Comparison of ENCODE assay signal across 10 cellular contexts in genomic region chr12:52171950-52172512, GRCh38. TPM values are rescaled to one million over a fixed set of nuclear protein-coding genes. Genes with fewer than 3 reads are reported as not detected.
DNase-seq lines count a peak whose midpoint lies in the region; ATAC-seq, FAIRE-seq and TF ChIP-seq lines count a peak whose summit lies in the region.
"Had no signal": no experiment of that assay in that cellular context is flagged by ENCODE, and none has a peak within 500 bp of the region (broad histone marks: within the 10 kb centered on the region; RNA-seq: fewer than 3 reads in every experiment).

No MANE protein-coding gene starts in this region.

- H3K4me3 Mint-ChIP-seq in activated CD4-positive, alpha-beta T cell treated with anti-CD3 and anti-CD28 coated beads, Interleukin-2, amount 10 ng/mL, durations not matched to agents 7 days and 5 days, result no peak overlapping the region

- H3K27ac ChIP-seq in coronary artery, result no peak overlapping the region
- no peak overlapping the region for H3K27ac ChIP-seq in small intestine (ENCODE audit: low read depth in 1 of 2, low read length in 1 of 2)
- no peak overlapping the region for H3K27ac ChIP-seq in esophagus muscularis mucosa (replicated peaks in 1 of 4)

- peak; percentile 13 for TF ChIP-seq CTCF in coronary artery (IDR thresholded peaks at IDR 0.05)
- TF ChIP-seq CTCF in esophagus muscularis mucosa (IDR thresholded peaks at IDR 0.05), result peak in 1 of 3 experiments; percentile 25

- no peaks in the 10 kb centered on the region for H3K9me3 Mint-ChIP-seq in activated CD4-positive, alpha-beta T cell treated with anti-CD3 and anti-CD28 coated beads, Interleukin-2, amount 10 ng/mL, durations not matched to agents 7 days and 5 days

- WGBS in small intestine, 3 donors, result 43 to 69% (median 54%) methylated on average over 10 of the region's 10 CpGs
- WGBS in esophagus muscularis mucosa, result 70% methylated on average over 8 of the region's 10 CpGs

- no peaks in the 10 kb centered on the region for H3K27me3 Mint-ChIP-seq in activated CD4-positive, alpha-beta T cell treated with anti-CD3 and anti-CD28 coated beads, Interleukin-2, amount 10 ng/mL, durations not matched to agents 7 days and 5 days

- no peak for ATAC-seq in GM18519 (IDR thresholded peaks at IDR 0.05; ENCODE audit: low FRiP score, unreplicated experiment)

- peak; percentile 37 for DNase-seq in activated CD4-positive, alpha-beta T cell treated with anti-CD3 and anti-CD28 coated beads, Interleukin-2, amount 10 ng/mL, durations not matched to agents 7 days and 5 days
- DNase-seq in activated CD4-positive, alpha-beta T cell treated with anti-CD3 and anti-CD28 coated beads, Interleukin-2, amount 50 U/mL, for 1 hour, result no peak
- peak; percentile 67 for DNase-seq in NCI-H2196 (lab: John Stamatoyannopoulos, UW; ENCODE audit: unreplicated experiment)
- DNase-seq in coronary artery (ENCODE audit: low spot score), result no peak
- DNase-seq in small intestine, result peak; percentile 57
- DNase-seq in GM19240 (ENCODE audit: insufficient read length, low spot score), result no peak
- DNase-seq in esophagus muscularis mucosa (ENCODE audit: extremely low spot score), result no peak
- DNase-seq: GF-D8; stimulated activated CD4-positive, alpha-beta T cell treated with anti-CD3 and anti-CD28 coated beads, Interleukin-4, amount 100 ng/mL, for 4 hours had no signal

- intact Hi-C loops in esophagus muscularis mucosa (cut with DNase I), result no loop called here

- no peaks in the 10 kb centered on the region for H3K27me3 ChIP-seq in small intestine (ENCODE audit: control insufficient read depth in 2 of 2, insufficient read depth in 2 of 2, low read length in 2 of 2)
- H3K27me3 ChIP-seq in esophagus muscularis mucosa, result no peaks in the 10 kb centered on the region

- no peaks in the 10 kb centered on the region for H3K36me3 Mint-ChIP-seq in activated CD4-positive, alpha-beta T cell treated with anti-CD3 and anti-CD28 coated beads, Interleukin-2, amount 10 ng/mL, durations not matched to agents 7 days and 5 days (ENCODE audit: low read depth)

- H3K9me3 ChIP-seq in small intestine (ENCODE audit: control insufficient read depth, low read depth) (no peaks in the 10 kb centered on the region), esophagus muscularis mucosa (no peaks in the 10 kb centered on the region)

- TF ChIP-seq EP300 in esophagus muscularis mucosa (IDR thresholded peaks at IDR 0.05), result no peak

- H3K27ac Mint-ChIP-seq in activated CD4-positive, alpha-beta T cell treated with anti-CD3 and anti-CD28 coated beads, Interleukin-2, amount 10 ng/mL, durations not matched to agents 7 days and 5 days, result no peak overlapping the region

- peaks cover 3% of the 10 kb centered on the region for H3K4me1 Mint-ChIP-seq in activated CD4-positive, alpha-beta T cell treated with anti-CD3 and anti-CD28 coated beads, Interleukin-2, amount 10 ng/mL, durations not matched to agents 7 days and 5 days

- no peaks in the 10 kb centered on the region for H3K36me3 ChIP-seq in small intestine (ENCODE audit: control insufficient read depth in 2 of 2, insufficient read depth in 2 of 2, low read length in 2 of 2)
- H3K36me3 ChIP-seq in esophagus muscularis mucosa, result no peaks in the 10 kb centered on the region

- no peak for FAIRE-seq in small intestine (lab: Jason Lieb, UNC)

- POLR2A ChIA-PET in activated CD4-positive, alpha-beta T cell treated with anti-CD3 and anti-CD28 coated beads, Interleukin-2, amount 10 ng/mL, durations not matched to agents 7 days and 5 days (lab: Charles Lee), result no interaction called here

- H3K4me1 ChIP-seq in small intestine (ENCODE audit: control insufficient read depth in 2 of 2, insufficient read depth in 1 of 2, low read depth in 1 of 2, low read length in 1 of 2), result no peaks in the 10 kb centered on the region
- H3K4me1 ChIP-seq in esophagus muscularis mucosa, result peaks cover 5 to 13% (median 12%) of the 10 kb centered on the region in 4 donors

- TF ChIP-seq POLR2A in esophagus muscularis mucosa (IDR thresholded peaks at IDR 0.05; ENCODE audit: low read depth), result no peak

- H3K4me3 ChIP-seq in coronary artery (no peak overlapping the region), small intestine (ENCODE audit: low read depth in 1 of 2, low read length in 2 of 2) (no peak overlapping the region), esophagus muscularis mucosa (no peak overlapping the region)

- CTCF ChIA-PET in activated CD4-positive, alpha-beta T cell treated with anti-CD3 and anti-CD28 coated beads, Interleukin-2, amount 10 ng/mL, durations not matched to agents 7 days and 5 days (lab: Charles Lee), result interaction anchor here (1.6 kb wide), 1 partner anchor 41 kb away, joined by 5 read pairs; no protein-coding TSS in a partner anchor

RNA-seq across cellular contexts. Expression of gene KRT80, which starts 19.8 kb away (rescaled TPM):
- total RNA-seq in activated CD4-positive, alpha-beta T cell treated with anti-CD3 and anti-CD28 coated beads, Interleukin-2, amount 10 ng/mL, durations not matched to agents 7 days and 5 days, result not detected
- 1 to 10 TPM in 1 of 3 donors, under 1 TPM in 2; 0.27 to 3.2 (median 0.89) TPM for polyA plus RNA-seq in small intestine
- total RNA-seq in esophagus muscularis mucosa, result under 1 TPM in 1 of 4 donors, not detected in 3; 0.11 TPM

Comparison
In these comparisons a context has a peak if more than half of its experiments do, and no peak if none do; other contexts are left out.
1. DNase-seq: peak in activated CD4-positive, alpha-beta T cell treated with anti-CD3 and anti-CD28 coated beads, Interleukin-2, amount 10 ng/mL, durations not matched to agents 7 days and 5 days (single experiment), NCI-H2196 (single experiment) and small intestine (single experiment); none in activated CD4-positive, alpha-beta T cell treated with anti-CD3 and anti-CD28 coated beads, Interleukin-2, amount 50 U/mL, for 1 hour (single experiment), coronary artery (single experiment), GM19240 (single experiment) and esophagus muscularis mucosa (single experiment).